Comparison of ENCODE assay signal across 8 cellular contexts in the genomic region with DNA sequence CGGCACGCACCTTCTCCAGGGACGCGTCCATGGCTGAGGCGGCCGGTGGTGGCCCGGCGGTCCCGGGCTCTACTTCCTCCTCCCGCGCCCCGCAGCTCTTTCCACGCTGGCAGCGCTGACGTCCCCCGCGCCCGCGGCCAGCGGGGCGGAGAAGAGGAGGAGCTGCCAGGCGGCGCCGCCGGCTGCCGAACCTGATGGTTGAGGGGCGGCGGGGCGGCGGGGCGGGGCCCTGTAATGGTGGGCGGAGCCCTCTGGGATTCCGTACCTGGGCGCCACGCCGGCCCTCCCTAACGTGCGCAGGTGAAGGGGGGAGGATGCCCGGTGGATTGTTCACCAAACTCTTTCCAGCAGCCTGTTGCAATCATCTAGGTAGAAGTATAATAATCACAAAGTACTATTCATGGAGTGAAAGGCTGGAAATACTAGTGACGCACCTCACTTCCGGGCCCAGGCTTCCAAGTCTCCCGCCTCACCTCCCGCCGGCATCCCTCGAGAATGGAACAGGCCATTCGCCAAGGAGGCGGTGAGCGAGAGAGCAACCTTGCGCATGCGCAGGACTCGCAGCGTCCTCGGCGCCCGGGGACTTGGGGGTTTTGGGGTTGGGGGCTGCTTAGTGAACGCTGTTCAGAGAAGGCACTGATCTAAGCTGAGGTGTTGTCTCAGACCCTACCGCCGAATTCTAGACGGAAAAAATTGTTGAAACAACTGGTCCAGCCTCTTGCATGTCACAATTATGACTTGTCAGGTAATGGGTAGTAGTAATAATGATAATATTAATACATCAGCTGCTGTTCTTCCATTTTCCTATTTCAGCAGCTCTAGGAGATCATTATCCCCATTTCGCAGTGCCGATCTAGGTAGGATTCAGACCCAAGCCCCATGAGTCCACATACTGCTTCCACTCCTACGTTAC. TPM values are rescaled to one million over a fixed set of nuclear protein-coding genes. Genes with fewer than 3 reads are reported as not detected.
DNase-seq lines count a peak whose midpoint lies in the region; ATAC-seq and TF ChIP-seq lines count a peak whose summit lies in the region.
"Not testable (repeated sequence)": the region's sequence is repeated elsewhere in the genome, so short reads cannot be mapped to it uniquely, and the experiment has no call there.

No MANE protein-coding gene starts in this region.

- H3K4me3 ChIP-seq in BJ (ENCODE audit: low read depth, low read length): peak overlapping the region; percentile 70
- H3K4me3 ChIP-seq in kidney epithelial cell (ENCODE audit: low read depth, low read length): peak overlapping the region; percentile 69

- TF ChIP-seq CTCF in BJ (IDR thresholded peaks at IDR 0.05; ENCODE audit: insufficient read depth, low read depth, low read length); kidney epithelial cell (IDR thresholded peaks at IDR 0.05; ENCODE audit: insufficient read depth, low read length, poor library complexity, severe bottlenecking): not testable (repeated sequence)

- CTCF ChIA-PET in BJ (lab: Yijun Ruan, JAX): not testable (repeated sequence)

- peak; percentile 90 for ATAC-seq in GM19324 (IDR thresholded peaks at IDR 0.05; ENCODE audit: low FRiP score, unreplicated experiment)
- peak; percentile 83 for ATAC-seq in HG03442 (IDR thresholded peaks at IDR 0.05; ENCODE audit: unreplicated experiment)

- not testable (repeated sequence) for DNase-seq in BJ (ENCODE audit: low read depth)
- DNase-seq in NCI-H460 (ENCODE audit: extremely low read depth, low read depth) (peak; percentile 65), cerebellar nuclear complex (lab: John Stamatoyannopoulos, UW) (peak; percentile 49 to 60), kidney epithelial cell (ENCODE audit: low read depth) (peak; percentile 52)
- peak; percentile 88 for DNase-seq in activated CD4-positive, alpha-beta T cell treated with anti-CD3 and anti-CD28 coated beads for 1 hour
- peak; percentile 95 for DNase-seq in stimulated activated CD4-positive, alpha-beta T cell treated with anti-CD3 and anti-CD28 coated beads, Interleukin-15, amount 100 ng/mL, for 24 hours

- H3K27me3 ChIP-seq in BJ (ENCODE audit: control insufficient read depth, insufficient read depth, low read length); kidney epithelial cell (ENCODE audit: control insufficient read depth, insufficient read depth, low read length): not testable (repeated sequence)

- not testable (repeated sequence) for H3K36me3 ChIP-seq in BJ (ENCODE audit: control insufficient read depth, insufficient read depth, low read length); kidney epithelial cell (ENCODE audit: control insufficient read depth, insufficient read depth, low read length)

- POLR2A ChIA-PET in BJ (lab: Charles Lee): not testable (repeated sequence)

RNA-seq across cellular contexts. Expression of gene PDPR, which starts 48.1 kb away (rescaled TPM):
- 25.2 and 32.0 TPM in 2 replicates for polyA plus RNA-seq in BJ (2011; rRNA removed)
- 21.7 and 30.0 TPM in 2 replicates for polyA minus RNA-seq in BJ (2011; rRNA and poly(A)+ RNA removed)
- 6.2 and 8.1 TPM in 2 replicates for total RNA-seq in NCI-H460 (2014; rRNA removed; shearing (Covaris generic))
- polyA plus RNA-seq in NCI-H460 (2014; cell fraction: nucleus; rRNA removed): 10.2 and 13.2 TPM in 2 replicates
- total RNA-seq in kidney epithelial cell: 26.3 and 29.8 TPM in 2 replicates
